ENCODE assay signal across 1 cellular context in genomic region chr11:75600356-75600755, GRCh38.
TF ChIP-seq lines count a peak whose summit lies in the region.

No MANE protein-coding gene starts in this region.

TF ChIP-seq in H1, 55 proteins besides CTCF, POLR2A, EP300 and RAD21 (continued from another document):
- no peak for TF ChIP-seq BCL11A (IDR thresholded peaks at IDR 0.05; ENCODE audit: low read depth in 2 of 2, low read length in 2 of 2)
